In genomic region chrX:44068043-44068442, GRCh38 we compare ENCODE assay signal across 2 cellular contexts.
TF ChIP-seq lines count a peak whose summit lies in the region.

No MANE protein-coding gene starts in this region.

TF ChIP-seq in HepG2, 621 proteins besides CTCF, POLR2A, EP300 and RAD21:
- TF ChIP-seq, protein P1, sequence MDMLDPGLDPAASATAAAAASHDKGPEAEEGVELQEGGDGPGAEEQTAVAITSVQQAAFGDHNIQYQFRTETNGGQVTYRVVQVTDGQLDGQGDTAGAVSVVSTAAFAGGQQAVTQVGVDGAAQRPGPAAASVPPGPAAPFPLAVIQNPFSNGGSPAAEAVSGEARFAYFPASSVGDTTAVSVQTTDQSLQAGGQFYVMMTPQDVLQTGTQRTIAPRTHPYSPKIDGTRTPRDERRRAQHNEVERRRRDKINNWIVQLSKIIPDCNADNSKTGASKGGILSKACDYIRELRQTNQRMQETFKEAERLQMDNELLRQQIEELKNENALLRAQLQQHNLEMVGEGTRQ (IDR thresholded peaks at IDR 0.05; ENCODE audit: low read depth, low read length) = 0 out of 2 replicates have a peak, but pooled peaks have one; percentile 28
- TF ChIP-seq, protein P1 (CRISPR knock-in tag; IDR thresholded peaks at IDR 0.05; ENCODE audit: borderline replicate concordance) = no peak
- TF ChIP-seq RAD51 (IDR thresholded peaks at IDR 0.05; ENCODE audit: borderline replicate concordance) (peak; percentile 52; the same call in 1 of the 2 replicates), RBM39 (IDR thresholded peaks at IDR 0.05; ENCODE audit: low read depth, low read length, poor library complexity, severe bottlenecking) (no peak)

TF ChIP-seq in GM12878, 131 proteins besides CTCF, POLR2A, EP300 and RAD21 (continued from another document):
- TF ChIP-seq, protein P2, sequence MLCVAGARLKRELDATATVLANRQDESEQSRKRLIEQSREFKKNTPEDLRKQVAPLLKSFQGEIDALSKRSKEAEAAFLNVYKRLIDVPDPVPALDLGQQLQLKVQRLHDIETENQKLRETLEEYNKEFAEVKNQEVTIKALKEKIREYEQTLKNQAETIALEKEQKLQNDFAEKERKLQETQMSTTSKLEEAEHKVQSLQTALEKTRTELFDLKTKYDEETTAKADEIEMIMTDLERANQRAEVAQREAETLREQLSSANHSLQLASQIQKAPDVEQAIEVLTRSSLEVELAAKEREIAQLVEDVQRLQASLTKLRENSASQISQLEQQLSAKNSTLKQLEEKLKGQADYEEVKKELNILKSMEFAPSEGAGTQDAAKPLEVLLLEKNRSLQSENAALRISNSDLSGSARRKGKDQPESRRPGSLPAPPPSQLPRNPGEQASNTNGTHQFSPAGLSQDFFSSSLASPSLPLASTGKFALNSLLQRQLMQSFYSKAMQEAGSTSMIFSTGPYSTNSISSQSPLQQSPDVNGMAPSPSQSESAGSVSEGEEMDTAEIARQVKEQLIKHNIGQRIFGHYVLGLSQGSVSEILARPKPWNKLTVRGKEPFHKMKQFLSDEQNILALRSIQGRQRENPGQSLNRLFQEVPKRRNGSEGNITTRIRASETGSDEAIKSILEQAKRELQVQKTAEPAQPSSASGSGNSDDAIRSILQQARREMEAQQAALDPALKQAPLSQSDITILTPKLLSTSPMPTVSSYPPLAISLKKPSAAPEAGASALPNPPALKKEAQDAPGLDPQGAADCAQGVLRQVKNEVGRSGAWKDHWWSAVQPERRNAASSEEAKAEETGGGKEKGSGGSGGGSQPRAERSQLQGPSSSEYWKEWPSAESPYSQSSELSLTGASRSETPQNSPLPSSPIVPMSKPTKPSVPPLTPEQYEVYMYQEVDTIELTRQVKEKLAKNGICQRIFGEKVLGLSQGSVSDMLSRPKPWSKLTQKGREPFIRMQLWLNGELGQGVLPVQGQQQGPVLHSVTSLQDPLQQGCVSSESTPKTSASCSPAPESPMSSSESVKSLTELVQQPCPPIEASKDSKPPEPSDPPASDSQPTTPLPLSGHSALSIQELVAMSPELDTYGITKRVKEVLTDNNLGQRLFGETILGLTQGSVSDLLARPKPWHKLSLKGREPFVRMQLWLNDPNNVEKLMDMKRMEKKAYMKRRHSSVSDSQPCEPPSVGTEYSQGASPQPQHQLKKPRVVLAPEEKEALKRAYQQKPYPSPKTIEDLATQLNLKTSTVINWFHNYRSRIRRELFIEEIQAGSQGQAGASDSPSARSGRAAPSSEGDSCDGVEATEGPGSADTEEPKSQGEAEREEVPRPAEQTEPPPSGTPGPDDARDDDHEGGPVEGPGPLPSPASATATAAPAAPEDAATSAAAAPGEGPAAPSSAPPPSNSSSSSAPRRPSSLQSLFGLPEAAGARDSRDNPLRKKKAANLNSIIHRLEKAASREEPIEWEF (IDR thresholded peaks at IDR 0.05; ENCODE audit: insufficient replicate concordance, low read depth, low read length) = no peak
